In genomic region chr1:95116666-95117206, GRCh38 we compare ENCODE assay signal across 8 cellular contexts. TPM values are rescaled to one million over a fixed set of nuclear protein-coding genes. Genes with fewer than 3 reads are reported as not detected.
DNase-seq lines count a peak whose midpoint lies in the region; ATAC-seq, FAIRE-seq and TF ChIP-seq lines count a peak whose summit lies in the region.

No MANE protein-coding gene starts in this region.

- no peak for TF ChIP-seq POLR2A in stomach (IDR thresholded peaks at IDR 0.05)

- peaks cover 8% of the 10 kb centered on the region for H3K4me1 Mint-ChIP-seq in CD8-positive, alpha-beta T cell (ENCODE audit: low read depth)

- H3K4me1 ChIP-seq in CD8-positive, alpha-beta T cell (ENCODE audit: insufficient read depth, low read length): peaks cover 5% of the 10 kb centered on the region
- H3K4me1 ChIP-seq in muscle layer of duodenum (ENCODE audit: control insufficient read depth in 1 of 2, insufficient read depth in 2 of 2, low read length in 2 of 2): peaks cover 0 to 7% of the 10 kb centered on the region in 2 donors
- peaks cover 10 to 44% (median 27%) of the 10 kb centered on the region in 4 donors for H3K4me1 ChIP-seq in stomach

- no peaks in the 10 kb centered on the region for H3K27me3 ChIP-seq in CD8-positive, alpha-beta T cell (ENCODE audit: insufficient read depth, low read length)
- H3K27me3 ChIP-seq in muscle layer of duodenum (ENCODE audit: low read depth, low read length) (no peaks in the 10 kb centered on the region), stomach (peaks cover 0 to 16% (median 0%) of the 10 kb centered on the region in 3 donors)

- H3K4me3 Mint-ChIP-seq in CD8-positive, alpha-beta T cell: peak overlapping the region; percentile 90

- no peaks in the 10 kb centered on the region for H3K9me3 Mint-ChIP-seq in CD8-positive, alpha-beta T cell

- peak in 6 of 7 experiments; percentile 14 to 65 (median 45) for DNase-seq in CD8-positive, alpha-beta T cell
- DNase-seq in HTR-8/SVneo (ENCODE audit: insufficient read length, low spot score): peak; percentile 75
- DNase-seq in NOMO-1 (lab: John Stamatoyannopoulos, UW; ENCODE audit: unreplicated experiment in 2 of 2): peak; percentile 60 to 61
- DNase-seq in activated T-cell treated with anti-CD3 and anti-CD28 coated beads for 1 hour (ENCODE audit: low read depth): peak; percentile 39
- peak; percentile 71 for DNase-seq in stomach

- ATAC-seq in CD8-positive, alpha-beta T cell: peak; percentile 73
- peak; percentile 68 for ATAC-seq in GM21367 (IDR thresholded peaks at IDR 0.05; ENCODE audit: unreplicated experiment)
- peak; percentile 57 for ATAC-seq in esophagus mucosa

- CTCF ChIA-PET in CD8-positive, alpha-beta T cell (lab: Charles Lee): interaction anchor here (1.0 to 2.2 kb wide), 5 partner anchors 10 to 117 kb away, joined by 3 to 7 read pairs (median 3); partner anchors contain the start of gene RWDD3

- H3K27ac Mint-ChIP-seq in CD8-positive, alpha-beta T cell: no peak overlapping the region

- H3K9me3 ChIP-seq in CD8-positive, alpha-beta T cell (ENCODE audit: low read length): no peaks in the 10 kb centered on the region
- no peaks in the 10 kb centered on the region for H3K9me3 ChIP-seq in muscle layer of duodenum (ENCODE audit: control insufficient read depth in 1 of 2, low read length in 2 of 2)
- H3K9me3 ChIP-seq in stomach: no peaks in the 10 kb centered on the region

- WGBS in stomach, 5 donors: 1 to 3% (median 1%) methylated on average over 17 of the region's 17 CpGs

- FAIRE-seq in HTR-8/SVneo (lab: Jason Lieb, UNC): peak; percentile 67

- H3K27me3 Mint-ChIP-seq in CD8-positive, alpha-beta T cell (ENCODE audit: low read depth): peaks cover 48% of the 10 kb centered on the region

- intact Hi-C loops in CD8-positive, alpha-beta T cell (cut with DNase I, micrococcal nuclease): loop anchor here (1.0 to 5.0 kb wide), 2 partner anchors 43 to 116 kb away; partner anchors contain the start of gene RWDD3 (in 1 of the 2)
- intact Hi-C loops in stomach (cut with DNase I; ENCODE audit: low total_unique reads): no loop called here

- H3K4me3 ChIP-seq in CD8-positive, alpha-beta T cell (ENCODE audit: low read depth, low read length): peak overlapping the region; percentile 68
- H3K4me3 ChIP-seq in muscle layer of duodenum (ENCODE audit: low read depth in 1 of 2, low read length in 2 of 2): peak overlapping the region; percentile 76 to 93
- H3K4me3 ChIP-seq in stomach: peak overlapping the region; percentile 73 to 91 (median 83)

- TF ChIP-seq EP300 in stomach (IDR thresholded peaks at IDR 0.05): no peak

- H3K27ac ChIP-seq in CD8-positive, alpha-beta T cell (ENCODE audit: low read depth, low read length): no peak overlapping the region
- H3K27ac ChIP-seq in muscle layer of duodenum (ENCODE audit: low read length) (no peak overlapping the region), stomach (peak overlapping the region; percentile 79 to 92 (median 89))

- H3K36me3 Mint-ChIP-seq in CD8-positive, alpha-beta T cell: peaks cover 2% of the 10 kb centered on the region

- POLR2A ChIA-PET in CD8-positive, alpha-beta T cell (lab: Charles Lee): interaction anchor here (0.6 to 0.8 kb wide), 2 partner anchors 44 to 85 kb away, joined by 3 to 4 read pairs; partner anchors contain the start of gene ALG14

- TF ChIP-seq CTCF in CD8-positive, alpha-beta T cell (IDR thresholded peaks at IDR 0.05): peak; percentile 63
- peak in 5 of 7 experiments; percentile 30 to 76 (median 61) for TF ChIP-seq CTCF in stomach (IDR thresholded peaks at IDR 0.05)

- no peaks in the 10 kb centered on the region for H3K36me3 ChIP-seq in CD8-positive, alpha-beta T cell (ENCODE audit: insufficient read depth, low read length)
- no peaks in the 10 kb centered on the region for H3K36me3 ChIP-seq in muscle layer of duodenum (ENCODE audit: control insufficient read depth in 1 of 2, insufficient read depth in 2 of 2, low read length in 2 of 2)
- H3K36me3 ChIP-seq in stomach: no peaks in the 10 kb centered on the region

RNA-seq across cellular contexts. Expression of gene TLCD4, which starts 0.4 kb away (rescaled TPM):
- under 1 TPM in 1 of 2 experiments, not detected in 1; 0.05 TPM for total RNA-seq in CD8-positive, alpha-beta T cell
- 0.32 TPM for total RNA-seq in esophagus mucosa
- 10 to 100 TPM in 4 of 5 donors, 1 to 10 TPM in 1; 2.6 to 20.1 (median 14.0) TPM for total RNA-seq in stomach
- 1 to 10 TPM; 1.6 to 3.2 (median 2.2) TPM for polyA plus RNA-seq in stomach

RNA-seq across cellular contexts. Expression of gene ALG14, which starts 44.0 kb away (rescaled TPM):
- total RNA-seq in CD8-positive, alpha-beta T cell: under 1 TPM; 0.27 to 0.61 TPM
- 4.6 TPM for total RNA-seq in esophagus mucosa
- 1 to 10 TPM in 1 of 5 donors, under 1 TPM in 3, not detected in 1; under 0.01 to 3.5 (median 0.58) TPM for total RNA-seq in stomach
- polyA plus RNA-seq in stomach: 1 to 10 TPM; 1.1 to 1.5 (median 1.1) TPM

Comparison
In these comparisons a context has a peak if more than half of its experiments do, and no peak if none do; other contexts are left out.
1. H3K27ac ChIP-seq: peak in stomach (5 of 5); none in CD8-positive, alpha-beta T cell (single experiment) and muscle layer of duodenum (single experiment).
2. Peak in every context shown above with its lines, with median percentiles within 50 percentile points of each other: ATAC-seq, DNase-seq and H3K4me3 ChIP-seq.